Comparison of ENCODE assay signal across 10 cellular contexts in the genomic region with DNA sequence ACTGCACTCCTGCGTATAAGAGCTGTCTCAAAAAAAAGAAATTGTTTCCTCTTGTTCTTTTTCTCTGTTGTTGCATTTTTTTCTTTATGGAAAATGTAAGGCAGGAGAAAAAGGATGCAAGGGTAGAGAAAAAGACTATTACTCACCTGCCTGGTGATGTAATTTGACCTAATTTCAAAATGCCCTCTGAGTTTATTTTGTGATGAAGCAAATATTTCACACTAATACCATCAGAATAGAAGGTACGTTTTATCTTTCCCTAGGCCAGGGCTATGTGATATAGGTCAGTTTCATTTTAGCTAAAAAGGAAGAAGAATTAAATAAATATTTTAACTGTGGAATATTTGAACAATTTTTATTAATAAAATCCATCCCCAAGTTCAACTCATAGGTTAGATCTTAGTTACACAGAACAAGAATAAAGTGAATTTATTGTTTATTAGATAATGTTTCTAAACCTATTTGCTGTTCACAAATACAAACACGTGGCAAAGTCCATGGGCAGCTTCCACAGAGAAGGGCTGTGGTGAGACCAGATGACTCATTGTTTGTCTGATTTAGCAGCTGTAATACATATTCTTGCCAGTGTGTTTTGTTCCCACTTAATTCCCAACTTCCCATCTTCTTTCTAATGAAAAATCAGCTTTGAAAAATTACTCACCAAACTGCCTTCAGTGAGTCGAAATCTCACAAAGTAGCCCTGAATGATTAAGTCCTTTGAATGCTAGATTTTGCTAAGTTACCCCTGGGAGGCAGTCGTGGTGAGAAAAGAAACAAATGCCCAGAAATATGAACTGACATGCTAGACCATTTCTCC. TPM values are rescaled to one million over a fixed set of nuclear protein-coding genes. Genes with fewer than 3 reads are reported as not detected.
DNase-seq lines count a peak whose midpoint lies in the region; ATAC-seq and TF ChIP-seq lines count a peak whose summit lies in the region.
"Had no signal": no experiment of that assay in that cellular context is flagged by ENCODE, and none has a peak within 500 bp of the region (broad histone marks: within the 10 kb centered on the region; RNA-seq: fewer than 3 reads in every experiment).

No MANE protein-coding gene starts in this region.

- no peak overlapping the region for H3K27ac ChIP-seq in KMS-11
- H3K27ac ChIP-seq: parathyroid adenoma had no signal

- H3K36me3 ChIP-seq in KMS-11 (ENCODE audit: insufficient read depth), result no peaks in the 10 kb centered on the region

- no peaks in the 10 kb centered on the region for H3K27me3 ChIP-seq in KMS-11 (ENCODE audit: insufficient read depth, low read depth)

- in situ Hi-C loops in astrocyte of the spinal cord (cut with HindIII; ENCODE audit: low sequenced_read_pairs), result no loop called here

- H3K4me2 ChIP-seq in KMS-11, result peak overlapping the region; percentile 46

- H3K4me3 ChIP-seq in KMS-11 (IDR thresholded peaks at IDR 0.05; ENCODE audit: insufficient read depth, low read depth, low read length) (no peak overlapping the region), astrocyte of the spinal cord (ENCODE audit: low read depth, low read length) (no peak overlapping the region)

- TF ChIP-seq CTCF in KMS-11 (conservative IDR thresholded peaks at IDR 0.05; ENCODE audit: low read depth, low read length) (no peak), astrocyte of the spinal cord (IDR thresholded peaks at IDR 0.05; ENCODE audit: low read depth, low read length) (no peak)

- no peak overlapping the region; the same call in 1 of the 2 replicates for H2AFZ ChIP-seq in KMS-11 (ENCODE audit: low read depth)
- H2AFZ ChIP-seq: parathyroid adenoma had no signal

- H3K9ac ChIP-seq in KMS-11, result no peak overlapping the region
- H3K9ac ChIP-seq: parathyroid adenoma had no signal

- no peaks in the 10 kb centered on the region for H3K79me2 ChIP-seq in KMS-11 (ENCODE audit: insufficient read depth, low read depth)
- H3K79me2 ChIP-seq: parathyroid adenoma had no signal

- ATAC-seq in left lobe of liver (peak; percentile 88), GM18909 (IDR thresholded peaks at IDR 0.05; ENCODE audit: poor library complexity, unreplicated experiment) (no peak)

- H3K4me1 ChIP-seq in KMS-11 (ENCODE audit: low read depth, poor library complexity, severe bottlenecking), result peaks cover 25% of the 10 kb centered on the region
- H3K4me1 ChIP-seq: parathyroid adenoma had no signal

- no peaks in the 10 kb centered on the region for H4K20me1 ChIP-seq in KMS-11 (ENCODE audit: insufficient read depth)

- DNase-seq in Ammon's horn (ENCODE audit: low spot score) (peak; percentile 53), astrocyte of the spinal cord (ENCODE audit: low read depth, low spot score) (peak; percentile 89), left lobe of liver (ENCODE audit: low spot score) (peak; percentile 68), NCI-H1092 treated with DMSO at 0.1 percent for 48 hours (lab: John Stamatoyannopoulos, UW) (no peak), NCI-H2227 (lab: John Stamatoyannopoulos, UW; ENCODE audit: unreplicated experiment) (no peak)
- no peak for DNase-seq in activated CD4-positive, CD25-positive, alpha-beta regulatory T cell treated with anti-CD3 and anti-CD28 coated beads, Interleukin-2, amount 50 U/mL, for 72 hours
- DNase-seq: NCI-H1436 had no signal

RNA-seq across cellular contexts. Expression of a gene that starts 52.8 kb away (rescaled TPM):
- 0.58 TPM for total RNA-seq in left lobe of liver

Comparison
In these comparisons a context has a peak if more than half of its experiments do, and no peak if none do; other contexts are left out.
1. DNase-seq: peak in Ammon's horn (single experiment), astrocyte of the spinal cord (single experiment) and left lobe of liver (single experiment); none in NCI-H1092 treated with DMSO at 0.1 percent for 48 hours (single experiment), activated CD4-positive, CD25-positive, alpha-beta regulatory T cell treated with anti-CD3 and anti-CD28 coated beads, Interleukin-2, amount 50 U/mL, for 72 hours (single experiment) and NCI-H2227 (single experiment).